Comparison of ENCODE assay signal across 8 cellular contexts in genomic region chr19:3710265-3710812, GRCh38. TPM values are rescaled to one million over a fixed set of nuclear protein-coding genes. Genes with fewer than 3 reads are reported as not detected.
A peak's percentile ranks its signal among the peaks of the same experiment; 100 is the strongest.
DNase-seq lines count a peak whose midpoint lies in the region; ATAC-seq and TF ChIP-seq lines count a peak whose summit lies in the region.

No MANE protein-coding gene starts in this region.

- BruUV-seq in PC-9 (replicated peaks; lab: Mats Ljungman, UMichigan): no TSS peak

- intact Hi-C loops in PC-9 (cut with micrococcal nuclease; ENCODE audit: unreplicated experiment): loop anchor here (1.0 kb wide), 1 partner anchor 11 kb away; no protein-coding TSS in a partner anchor

- DNase-seq in HT-29 (ENCODE audit: low spot score) (peak; percentile 96), PC-9 (peak; percentile 91), renal cortical epithelial cell (ENCODE audit: low read depth) (peak; percentile 59), osteocyte (ENCODE audit: extremely low spot score, unreplicated experiment) (no peak), T-helper 2 cell (no peak)

- H3K4me1 Mint-ChIP-seq in osteocyte (ENCODE audit: unreplicated experiment): peaks cover 5% of the 10 kb centered on the region

- no peak for TF ChIP-seq CTCF in PC-9 (conservative IDR thresholded peaks at IDR 0.05)
- no peak for TF ChIP-seq CTCF in gastroesophageal sphincter (IDR thresholded peaks at IDR 0.05)
- no peak for TF ChIP-seq CTCF in osteocyte (IDR thresholded peaks at IDR 0.05)

- H3K27me3 ChIP-seq in PC-9 (ENCODE audit: insufficient read depth, low read depth) (no peaks in the 10 kb centered on the region), gastroesophageal sphincter (no peaks in the 10 kb centered on the region)

- POLR2A ChIA-PET in PC-9 (lab: Charles Lee; ENCODE audit: unreplicated experiment): no interaction called here

- ATAC-seq in gastroesophageal sphincter: peak; percentile 71
- no peak for ATAC-seq in GM18907 (IDR thresholded peaks at IDR 0.05; ENCODE audit: unreplicated experiment)
- ATAC-seq in GM21526 (IDR thresholded peaks at IDR 0.05; ENCODE audit: low FRiP score, unreplicated experiment): no peak

- no peaks in the 10 kb centered on the region for H3K27me3 Mint-ChIP-seq in osteocyte (ENCODE audit: unreplicated experiment)

- H3K4me1 ChIP-seq in PC-9 (replicated peaks; ENCODE audit: insufficient read depth) (peaks cover 31% of the 10 kb centered on the region), gastroesophageal sphincter (peaks cover 0 to 12% (median 0%) of the 10 kb centered on the region in 3 donors)

- no peak overlapping the region for H3K27ac Mint-ChIP-seq in osteocyte (ENCODE audit: unreplicated experiment)

- 0 out of 2 replicates have a peak overlapping the region, but pooled peaks have one; percentile 23 for H3K4me2 ChIP-seq in PC-9

- H3K36me3 ChIP-seq in PC-9 (ENCODE audit: low read depth) (no peaks in the 10 kb centered on the region), gastroesophageal sphincter (no peaks in the 10 kb centered on the region)

- H2AFZ ChIP-seq in PC-9: no peak overlapping the region

- H3K27ac ChIP-seq in PC-9 (no peak overlapping the region), gastroesophageal sphincter (no peak overlapping the region)

- H3K4me3 ChIP-seq in PC-9: no peak overlapping the region
- no peak overlapping the region for H3K4me3 ChIP-seq in gastroesophageal sphincter

- 41 to 47% methylated on average over 5 to 14 of the region's 20 CpGs for WGBS in gastroesophageal sphincter (ENCODE audit: low coverage in 1 of 2), 2 donors

- no peak for TF ChIP-seq POLR2A in gastroesophageal sphincter (IDR thresholded peaks at IDR 0.05)

- no peak for TF ChIP-seq EP300 in gastroesophageal sphincter (IDR thresholded peaks at IDR 0.05)

- H3K36me3 Mint-ChIP-seq in osteocyte (ENCODE audit: unreplicated experiment): no peaks in the 10 kb centered on the region

- no peaks in the 10 kb centered on the region for H3K9me3 ChIP-seq in PC-9 (ENCODE audit: insufficient read depth, low read depth)
- H3K9me3 ChIP-seq in gastroesophageal sphincter: no peaks in the 10 kb centered on the region

- CTCF ChIA-PET in PC-9 (lab: Charles Lee): no interaction called here

- H4K20me1 ChIP-seq in PC-9 (ENCODE audit: insufficient read depth): no peaks in the 10 kb centered on the region

- H3K79me2 ChIP-seq in PC-9 (ENCODE audit: low read depth): no peaks in the 10 kb centered on the region

- no peaks in the 10 kb centered on the region for H3K9me2 ChIP-seq in PC-9 (ENCODE audit: insufficient read depth)

- H3K9me3 Mint-ChIP-seq in osteocyte (ENCODE audit: unreplicated experiment): no peaks in the 10 kb centered on the region

- H3K4me3 Mint-ChIP-seq in osteocyte (ENCODE audit: unreplicated experiment): no peak overlapping the region

- H3F3A ChIP-seq in PC-9 (ENCODE audit: insufficient read depth, low read depth): peaks cover 19% of the 10 kb centered on the region; the same call in 1 of the 2 replicates

RNA-seq across cellular contexts. Expression of gene TJP3, which starts 2.2 kb away (rescaled TPM):
- 127 and 139 TPM in 2 replicates for total RNA-seq in HT-29 (2014; rRNA removed; shearing (Covaris generic))
- total RNA-seq in PC-9 (2021) (56.8 and 71.5 TPM in 2 replicates), gastroesophageal sphincter (1 to 10 TPM in 1 of 4 donors, under 1 TPM in 1, not detected in 2; 0.78 to 3.6 TPM), renal cortical epithelial cell (1.1 and 11.5 TPM in 2 replicates), osteocyte (not detected in 2 replicates)

RNA-seq across cellular contexts. Expression of gene PIP5K1C, which starts 10.1 kb away (rescaled TPM):
- 18.0 and 18.9 TPM in 2 replicates for total RNA-seq in HT-29 (2014; rRNA removed; shearing (Covaris generic))
- total RNA-seq in PC-9 (2021) (19.1 and 20.0 TPM in 2 replicates), gastroesophageal sphincter (100 to 1,000 TPM in 1 of 4 donors, 10 to 100 TPM in 3; 50.8 to 165 (median 61.5) TPM), renal cortical epithelial cell (8.0 and 38.4 TPM in 2 replicates), osteocyte (73.0 and 75.7 TPM in 2 replicates)

RNA-seq across cellular contexts. Expression of gene APBA3, which starts 51.2 kb away (rescaled TPM):
- 31.4 TPM in 2 replicates for total RNA-seq in HT-29 (2014; rRNA removed; shearing (Covaris generic))
- total RNA-seq in PC-9 (2021) (16.0 and 22.1 TPM in 2 replicates), gastroesophageal sphincter (10 to 100 TPM; 12.5 to 30.4 (median 21.3) TPM), renal cortical epithelial cell (24.7 and 26.6 TPM in 2 replicates), osteocyte (21.6 and 24.7 TPM in 2 replicates)

RNA-seq across cellular contexts. Expression of gene MRPL54, which starts 52.1 kb away (rescaled TPM):
- total RNA-seq in HT-29 (2014; rRNA removed; shearing (Covaris generic)): 50.7 and 59.5 TPM in 2 replicates
- total RNA-seq in PC-9 (2021) (31.6 and 42.0 TPM in 2 replicates), gastroesophageal sphincter (10 to 100 TPM; 31.8 to 90.1 (median 76.3) TPM), renal cortical epithelial cell (14.9 and 82.8 TPM in 2 replicates), osteocyte (43.8 and 53.2 TPM in 2 replicates)

Comparison
In these comparisons a context has a peak if more than half of its experiments do, and no peak if none do; other contexts are left out.
1. DNase-seq: peak in HT-29 (single experiment), PC-9 (2 of 2) and renal cortical epithelial cell (single experiment); none in osteocyte (single experiment) and T-helper 2 cell (0 of 5).